ENCODE assay signal across 8 cellular contexts in genomic region chr20:297925-298754, GRCh38. TPM values are rescaled to one million over a fixed set of nuclear protein-coding genes. Genes with fewer than 3 reads are reported as not detected.
DNase-seq lines count a peak whose midpoint lies in the region; ATAC-seq and TF ChIP-seq lines count a peak whose summit lies in the region.

No MANE protein-coding gene starts in this region.

- peaks cover 10% of the 10 kb centered on the region for H3K36me3 ChIP-seq in BE2C

- no peaks in the 10 kb centered on the region for H3K9me3 Mint-ChIP-seq in activated CD8-positive, alpha-beta memory T cell treated with anti-CD3 and anti-CD28 coated beads, Interleukin-2, amount 10 ng/mL, durations not matched to agents 7 days and 5 days (ENCODE audit: low read depth)
- H3K9me3 Mint-ChIP-seq in stimulated activated memory B cell treated with anti-CD40 and anti-IgM and Interleukin-4, amounts not matched to agents 10 μg/mL and 1 μg/mL and 100 μg/mL, for 72 hours: no peaks in the 10 kb centered on the region

- H3K4me1 ChIP-seq in BE2C: no peaks in the 10 kb centered on the region

- peak overlapping the region; percentile 94 for H3K27ac Mint-ChIP-seq in activated CD8-positive, alpha-beta memory T cell treated with anti-CD3 and anti-CD28 coated beads, Interleukin-2, amount 10 ng/mL, durations not matched to agents 7 days and 5 days
- peak overlapping the region; percentile 97 for H3K27ac Mint-ChIP-seq in stimulated activated memory B cell treated with anti-CD40 and anti-IgM and Interleukin-4, amounts not matched to agents 10 μg/mL and 1 μg/mL and 100 μg/mL, for 72 hours

- DNase-seq in BE2C: peak; percentile 25
- peak; percentile 65 for DNase-seq in NCI-H69 (lab: John Stamatoyannopoulos, UW)
- peak; percentile 75 for DNase-seq in activated CD8-positive, alpha-beta memory T cell treated with anti-CD3 and anti-CD28 coated beads, Interleukin-2, amount 10 ng/mL, durations not matched to agents 7 days and 5 days
- DNase-seq in epithelial cell of prostate (ENCODE audit: low read depth, low spot score): no peak
- DNase-seq in middle frontal gyrus (ENCODE audit: extremely low spot score, low spot score): peak; percentile 36

- H3K27me3 Mint-ChIP-seq in activated CD8-positive, alpha-beta memory T cell treated with anti-CD3 and anti-CD28 coated beads, Interleukin-2, amount 10 ng/mL, durations not matched to agents 7 days and 5 days: no peaks in the 10 kb centered on the region
- no peaks in the 10 kb centered on the region for H3K27me3 Mint-ChIP-seq in stimulated activated memory B cell treated with anti-CD40 and anti-IgM and Interleukin-4, amounts not matched to agents 10 μg/mL and 1 μg/mL and 100 μg/mL, for 72 hours

- ATAC-seq in GM19025 (IDR thresholded peaks at IDR 0.05; ENCODE audit: low read depth, unreplicated experiment) (peak; percentile 13), HG03196 (IDR thresholded peaks at IDR 0.05; ENCODE audit: unreplicated experiment) (peak; percentile 17)
- ATAC-seq in activated CD8-positive, alpha-beta memory T cell treated with anti-CD3 and anti-CD28 coated beads, Interleukin-2, amount 10 ng/mL, durations not matched to agents 7 days and 5 days: peak; percentile 44
- peak; percentile 68 for ATAC-seq in stimulated activated memory B cell treated with anti-CD40 and anti-IgM and Interleukin-4, amounts not matched to agents 10 μg/mL and 1 μg/mL and 100 μg/mL, for 72 hours

- no peaks in the 10 kb centered on the region for H3K27me3 ChIP-seq in BE2C

- H3K36me3 Mint-ChIP-seq in activated CD8-positive, alpha-beta memory T cell treated with anti-CD3 and anti-CD28 coated beads, Interleukin-2, amount 10 ng/mL, durations not matched to agents 7 days and 5 days: peaks cover 27% of the 10 kb centered on the region
- H3K36me3 Mint-ChIP-seq in stimulated activated memory B cell treated with anti-CD40 and anti-IgM and Interleukin-4, amounts not matched to agents 10 μg/mL and 1 μg/mL and 100 μg/mL, for 72 hours: peaks cover 45% of the 10 kb centered on the region

- CTCF ChIA-PET in activated CD8-positive, alpha-beta memory T cell treated with anti-CD3 and anti-CD28 coated beads, Interleukin-2, amount 10 ng/mL, durations not matched to agents 7 days and 5 days (lab: Charles Lee): interaction anchor here (1.1 to 3.9 kb wide), 6 partner anchors 21 to 66 kb away, joined by 3 to 30 read pairs (median 6); partner anchors contain the start of gene SOX12

- H3K9me3 ChIP-seq in BE2C: no peaks in the 10 kb centered on the region

- peak overlapping the region; percentile 81 for H3K4me3 ChIP-seq in BE2C (ENCODE audit: low read depth, low read length)

- peak overlapping the region; percentile 93 for H3K4me3 Mint-ChIP-seq in activated CD8-positive, alpha-beta memory T cell treated with anti-CD3 and anti-CD28 coated beads, Interleukin-2, amount 10 ng/mL, durations not matched to agents 7 days and 5 days
- peak overlapping the region; percentile 94 for H3K4me3 Mint-ChIP-seq in stimulated activated memory B cell treated with anti-CD40 and anti-IgM and Interleukin-4, amounts not matched to agents 10 μg/mL and 1 μg/mL and 100 μg/mL, for 72 hours

- peak overlapping the region; percentile 96 for H3K27ac ChIP-seq in epithelial cell of prostate

- TF ChIP-seq CTCF in BE2C (IDR thresholded peaks at IDR 0.05; ENCODE audit: low read depth, low read length): no peak

- H3K4me1 Mint-ChIP-seq in activated CD8-positive, alpha-beta memory T cell treated with anti-CD3 and anti-CD28 coated beads, Interleukin-2, amount 10 ng/mL, durations not matched to agents 7 days and 5 days: peaks cover 53% of the 10 kb centered on the region
- peaks cover 57% of the 10 kb centered on the region for H3K4me1 Mint-ChIP-seq in stimulated activated memory B cell treated with anti-CD40 and anti-IgM and Interleukin-4, amounts not matched to agents 10 μg/mL and 1 μg/mL and 100 μg/mL, for 72 hours

RNA-seq across cellular contexts. Expression of gene ZCCHC3, which starts 0.8 kb away (rescaled TPM):
- 72.9 TPM for polyA plus RNA-seq in BE2C (2012; ENCODE audit: insufficient read depth, insufficient read length, low read depth)
- total RNA-seq in activated CD8-positive, alpha-beta memory T cell treated with anti-CD3 and anti-CD28 coated beads, Interleukin-2, amount 10 ng/mL, durations not matched to agents 7 days and 5 days: 10 to 100 TPM; 27.4 to 28.2 TPM

RNA-seq across cellular contexts. Expression of gene C20orf96, which starts 7.6 kb away (rescaled TPM):
- 4.6 TPM for polyA plus RNA-seq in BE2C (2012; ENCODE audit: insufficient read depth, insufficient read length, low read depth)
- 1 to 10 TPM; 7.5 to 8.2 TPM for total RNA-seq in activated CD8-positive, alpha-beta memory T cell treated with anti-CD3 and anti-CD28 coated beads, Interleukin-2, amount 10 ng/mL, durations not matched to agents 7 days and 5 days

RNA-seq across cellular contexts. Expression of gene SOX12, which starts 27.2 kb away (rescaled TPM):
- polyA plus RNA-seq in BE2C (2012; ENCODE audit: insufficient read depth, insufficient read length, low read depth): 27.4 TPM
- total RNA-seq in activated CD8-positive, alpha-beta memory T cell treated with anti-CD3 and anti-CD28 coated beads, Interleukin-2, amount 10 ng/mL, durations not matched to agents 7 days and 5 days: 1 to 10 TPM; 5.7 to 6.3 TPM

RNA-seq across cellular contexts. Expression of gene DEFB132, which starts 40.6 kb away (rescaled TPM):
- polyA plus RNA-seq in BE2C (2012; ENCODE audit: insufficient read depth, insufficient read length, low read depth): not detected
- not detected for total RNA-seq in activated CD8-positive, alpha-beta memory T cell treated with anti-CD3 and anti-CD28 coated beads, Interleukin-2, amount 10 ng/mL, durations not matched to agents 7 days and 5 days

RNA-seq across cellular contexts. Expression of gene NRSN2, which starts 48.8 kb away (rescaled TPM):
- polyA plus RNA-seq in BE2C (2012; ENCODE audit: insufficient read depth, insufficient read length, low read depth): 55.0 TPM
- 1 to 10 TPM; 2.9 to 5.0 TPM for total RNA-seq in activated CD8-positive, alpha-beta memory T cell treated with anti-CD3 and anti-CD28 coated beads, Interleukin-2, amount 10 ng/mL, durations not matched to agents 7 days and 5 days

Comparison
In these comparisons a context has a peak if more than half of its experiments do, and no peak if none do; other contexts are left out.
1. ATAC-seq: peak in every context shown above with its lines; median percentile 68 in stimulated activated memory B cell treated with anti-CD40 and anti-IgM and Interleukin-4, amounts not matched to agents 10 μg/mL and 1 μg/mL and 100 μg/mL, for 72 hours; 44 in activated CD8-positive, alpha-beta memory T cell treated with anti-CD3 and anti-CD28 coated beads, Interleukin-2, amount 10 ng/mL, durations not matched to agents 7 days and 5 days; 17 in HG03196; 13 in GM19025.